ENCODE assay signal across 9 cellular contexts in the genomic region with DNA sequence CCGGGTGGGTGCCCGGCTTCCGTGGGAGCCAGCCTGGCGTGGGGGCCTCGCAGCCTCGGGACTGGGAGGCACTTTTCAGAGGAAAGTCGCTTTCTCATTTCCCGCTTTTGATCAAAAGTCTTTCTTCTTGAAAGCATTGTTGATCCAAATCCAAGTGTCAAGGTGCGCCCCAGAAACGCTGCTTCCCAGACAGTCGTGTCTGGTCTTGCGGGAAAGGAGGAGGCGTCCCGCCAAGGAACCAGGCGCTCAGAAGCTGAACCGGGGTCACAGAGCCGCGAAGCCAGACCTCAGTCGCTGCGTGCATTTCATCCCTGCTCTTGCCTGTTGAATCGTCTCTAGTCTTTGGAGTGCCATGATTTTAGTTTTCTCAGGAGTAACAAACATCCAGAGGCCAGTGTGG. TPM values are rescaled to one million over a fixed set of nuclear protein-coding genes. Genes with fewer than 3 reads are reported as not detected.
DNase-seq lines count a peak whose midpoint lies in the region; ATAC-seq and TF ChIP-seq lines count a peak whose summit lies in the region.
"Had no signal": no experiment of that assay in that cellular context is flagged by ENCODE, and none has a peak within 500 bp of the region (broad histone marks: within the 10 kb centered on the region; RNA-seq: fewer than 3 reads in every experiment).

No MANE protein-coding gene starts in this region.

- H2AFZ ChIP-seq in OCI-LY1 (ENCODE audit: low read length) (no peak overlapping the region), neural progenitor cell (replicated peaks) (no peak overlapping the region)

- H3K27ac Mint-ChIP-seq in CD14-positive monocyte (no peak overlapping the region), endothelial cell (ENCODE audit: unreplicated experiment) (no peak overlapping the region), neural progenitor cell (no peak overlapping the region)

- no peak for ATAC-seq in HG03469 (IDR thresholded peaks at IDR 0.05; ENCODE audit: unreplicated experiment)
- no peak for ATAC-seq in esophagus mucosa
- ATAC-seq in HG03095 (IDR thresholded peaks at IDR 0.05; ENCODE audit: unreplicated experiment): no peak

- no peaks in the 10 kb centered on the region for H4K20me1 ChIP-seq in OCI-LY1 (ENCODE audit: insufficient read depth, low read length)
- H4K20me1 ChIP-seq in neural progenitor cell (ENCODE audit: low read depth): peaks cover 34% of the 10 kb centered on the region

- peaks cover 3% of the 10 kb centered on the region; the same call in 1 of the 2 replicates for H3K36me3 ChIP-seq in OCI-LY1 (ENCODE audit: insufficient read depth, low read length)
- no peaks in the 10 kb centered on the region for H3K36me3 ChIP-seq in neural progenitor cell

- H3K27me3 ChIP-seq in OCI-LY1 (ENCODE audit: insufficient read depth, low read length): no peaks in the 10 kb centered on the region
- H3K27me3 ChIP-seq in neural progenitor cell: peaks cover 31% of the 10 kb centered on the region

- H3F3A ChIP-seq in OCI-LY1 (ENCODE audit: insufficient read depth, low read length): no peaks in the 10 kb centered on the region
- peaks cover 6% of the 10 kb centered on the region for H3F3A ChIP-seq in neural progenitor cell (ENCODE audit: low read depth)

- H3K9me3 Mint-ChIP-seq in CD14-positive monocyte: peaks cover under 1 to 23% (median 13%) of the 10 kb centered on the region in 7 donors
- H3K9me3 Mint-ChIP-seq in endothelial cell (ENCODE audit: unreplicated experiment): no peaks in the 10 kb centered on the region
- H3K9me3 Mint-ChIP-seq in neural progenitor cell: peaks cover 26% of the 10 kb centered on the region

- H3K4me3 Mint-ChIP-seq in CD14-positive monocyte (peak overlapping the region; percentile 56 to 80), endothelial cell (ENCODE audit: unreplicated experiment) (peak overlapping the region; percentile 43), neural progenitor cell (peak overlapping the region; percentile 79)

- intact Hi-C loops in CD14-positive monocyte (cut with micrococcal nuclease): no loop called here

- H3K4me3 ChIP-seq in OCI-LY1 (ENCODE audit: low read depth, low read length, poor library complexity, severe bottlenecking) (peak overlapping the region; percentile 67), neural progenitor cell (peak overlapping the region; percentile 56)

- peak overlapping the region; percentile 65 for H3K4me2 ChIP-seq in OCI-LY1 (ENCODE audit: low read length)
- peak overlapping the region; percentile 76 for H3K4me2 ChIP-seq in neural progenitor cell

- H3K4me1 ChIP-seq in OCI-LY1 (ENCODE audit: insufficient read depth, low read length, severe bottlenecking): peaks cover 32% of the 10 kb centered on the region
- peaks cover 20% of the 10 kb centered on the region for H3K4me1 ChIP-seq in neural progenitor cell

- H3K27ac ChIP-seq in OCI-LY1 (ENCODE audit: low read depth, low read length, poor library complexity, severe bottlenecking): no peak overlapping the region
- H3K27ac ChIP-seq in neural progenitor cell: no peak overlapping the region

- DNase-seq in CD14-positive monocyte (ENCODE audit: low spot score) (no peak), endothelial cell (ENCODE audit: low spot score) (no peak), neural progenitor cell (ENCODE audit: low spot score) (no peak), NCI-H446 (lab: John Stamatoyannopoulos, UW) (no peak)
- DNase-seq: dermis blood vessel endothelial cell had no signal

- TF ChIP-seq CTCF in CD14-positive monocyte (IDR thresholded peaks at IDR 0.05): no peak
- no peak for TF ChIP-seq CTCF in OCI-LY1 (IDR thresholded peaks at IDR 0.05; ENCODE audit: low read length)
- no peak for TF ChIP-seq CTCF in endothelial cell (IDR thresholded peaks at IDR 0.05; ENCODE audit: unreplicated experiment)
- TF ChIP-seq CTCF in neural progenitor cell (IDR thresholded peaks at IDR 0.05): no peak

- peaks cover 0 to 9% of the 10 kb centered on the region in 2 donors for H3K36me3 Mint-ChIP-seq in CD14-positive monocyte
- peaks cover 4% of the 10 kb centered on the region for H3K36me3 Mint-ChIP-seq in endothelial cell (ENCODE audit: low read depth, unreplicated experiment)
- H3K36me3 Mint-ChIP-seq in neural progenitor cell: peaks cover 21% of the 10 kb centered on the region

- peaks cover 54 to 75% (median 55%) of the 10 kb centered on the region in 3 donors for H3K27me3 Mint-ChIP-seq in CD14-positive monocyte (ENCODE audit: low read depth in 3 of 3)
- H3K27me3 Mint-ChIP-seq in endothelial cell (ENCODE audit: unreplicated experiment): peaks cover 9% of the 10 kb centered on the region
- peaks cover 20% of the 10 kb centered on the region for H3K27me3 Mint-ChIP-seq in neural progenitor cell (ENCODE audit: insufficient read depth, low read depth)

- H3K4me1 Mint-ChIP-seq in CD14-positive monocyte (peaks cover 13% of the 10 kb centered on the region), endothelial cell (ENCODE audit: unreplicated experiment) (peaks cover 15% of the 10 kb centered on the region), neural progenitor cell (peaks cover 22% of the 10 kb centered on the region)

- H3K9me3 ChIP-seq in OCI-LY1 (ENCODE audit: low read length) (peaks cover 4% of the 10 kb centered on the region; the same call in 1 of the 2 replicates), neural progenitor cell (ENCODE audit: low read depth) (peaks cover 6% of the 10 kb centered on the region)

- H3K79me2 ChIP-seq in OCI-LY1 (ENCODE audit: insufficient read depth, low read length) (peaks cover 35% of the 10 kb centered on the region; the same call in 1 of the 2 replicates), neural progenitor cell (ENCODE audit: low read depth) (peaks cover 36% of the 10 kb centered on the region)

- H3K9ac ChIP-seq in OCI-LY1 (ENCODE audit: low read length) (no peak overlapping the region), neural progenitor cell (no peak overlapping the region)

- no peaks in the 10 kb centered on the region for H3K9me2 ChIP-seq in OCI-LY1 (ENCODE audit: low read depth, low read length)

RNA-seq across cellular contexts. Expression of gene BNIP3, which starts 1.1 kb away (rescaled TPM):
- polyA plus RNA-seq in CD14-positive monocyte: 1 to 10 TPM; 4.6 to 7.2 TPM
- total RNA-seq in endothelial cell (ENCODE audit: unreplicated experiment): 29.9 TPM
- 256 and 312 TPM in 2 replicates for total RNA-seq in neural progenitor cell (ENCODE audit: low replicate concordance)
- 30.0 TPM for total RNA-seq in esophagus mucosa
